Comparison of ENCODE assay signal across 8 cellular contexts in genomic region chr19:40800339-40800996, GRCh38. TPM values are rescaled to one million over a fixed set of nuclear protein-coding genes. Genes with fewer than 3 reads are reported as not detected.
A peak's percentile ranks its signal among the peaks of the same experiment; 100 is the strongest.
DNase-seq lines count a peak whose midpoint lies in the region; ATAC-seq and TF ChIP-seq lines count a peak whose summit lies in the region.

No MANE protein-coding gene starts in this region.

- no peaks in the 10 kb centered on the region for H3K27me3 ChIP-seq in sigmoid colon

- WGBS in sigmoid colon, 2 donors: 60 to 73% methylated on average over 27 of the region's 27 CpGs

- peaks cover 0 to 66% (median 64%) of the 10 kb centered on the region in 4 donors for H3K4me1 ChIP-seq in sigmoid colon

- no peak for TF ChIP-seq CTCF in GM12865 (IDR thresholded peaks at IDR 0.05; ENCODE audit: insufficient read depth, low read depth, low read length, missing control alignments)
- no peak for TF ChIP-seq CTCF in WI38 (IDR thresholded peaks at IDR 0.05; ENCODE audit: low read depth, low read length)
- no peak for TF ChIP-seq CTCF in fibroblast of pulmonary artery (IDR thresholded peaks at IDR 0.05; ENCODE audit: low read length, missing control alignments)
- no peak for TF ChIP-seq CTCF in sigmoid colon (IDR thresholded peaks at IDR 0.05)

- H3K4me3 ChIP-seq in GM12865 (ENCODE audit: low read depth, low read length): peak overlapping the region; percentile 89
- H3K4me3 ChIP-seq in WI38 (ENCODE audit: low read depth, low read length): peak overlapping the region; percentile 87
- peak overlapping the region; percentile 86 for H3K4me3 ChIP-seq in fibroblast of pulmonary artery (replicated peaks; ENCODE audit: low read depth, low read length)
- peak overlapping the region; percentile 69 to 100 (median 88) for H3K4me3 ChIP-seq in sigmoid colon

- no peak for TF ChIP-seq EP300 in sigmoid colon (IDR thresholded peaks at IDR 0.05)

- H3K27ac ChIP-seq in sigmoid colon: peak overlapping the region; percentile 89 to 99 (median 96)

- DNase-seq in GM12865 (ENCODE audit: low read depth) (no peak), fibroblast of pulmonary artery (ENCODE audit: low read depth) (no peak), sigmoid colon (no peak), inferior parietal cortex (ENCODE audit: extremely low spot score) (no peak), NCI-H2227 treated with DMSO at 0.1 percent for 48 hours (lab: John Stamatoyannopoulos, UW) (no peak)
- DNase-seq in activated CD4-positive, CD25-positive, alpha-beta regulatory T cell treated with anti-CD3 and anti-CD28 coated beads, Interleukin-2, amount 50 U/mL, for 72 hours: no peak

- H3K9me3 ChIP-seq in sigmoid colon: no peaks in the 10 kb centered on the region

- ATAC-seq in GM21423 (IDR thresholded peaks at IDR 0.05; ENCODE audit: unreplicated experiment): no peak

- no peak for TF ChIP-seq POLR2A in sigmoid colon (IDR thresholded peaks at IDR 0.05)

- intact Hi-C loops in sigmoid colon (cut with DNase I): no loop called here

- H3K36me3 ChIP-seq in sigmoid colon: peaks cover 0 to 26% (median 9%) of the 10 kb centered on the region in 4 donors

RNA-seq across cellular contexts. Expression of gene EGLN2, which starts 1.5 kb away (rescaled TPM):
- total RNA-seq in sigmoid colon: 100 to 1,000 TPM in 1 of 4 donors, 10 to 100 TPM in 3; 60.9 to 106 (median 87.6) TPM
- polyA plus RNA-seq in sigmoid colon: 100 to 1,000 TPM in 2 of 3 donors, 10 to 100 TPM in 1; 88.9 to 105 (median 101) TPM

RNA-seq across cellular contexts. Expression of gene RAB4B, which starts 22.4 kb away (rescaled TPM):
- 10 to 100 TPM; 15.6 to 21.3 (median 19.2) TPM for total RNA-seq in sigmoid colon
- 10 to 100 TPM; 39.0 to 76.5 (median 58.3) TPM for polyA plus RNA-seq in sigmoid colon

RNA-seq across cellular contexts. Expression of gene MIA, which starts 25.1 kb away (rescaled TPM):
- total RNA-seq in sigmoid colon: 10 to 100 TPM in 3 of 4 donors, 1 to 10 TPM in 1; 9.1 to 19.1 (median 15.7) TPM
- 10 to 100 TPM in 1 of 3 donors, 1 to 10 TPM in 1, not detected in 1; 2.1 to 11.3 TPM for polyA plus RNA-seq in sigmoid colon

RNA-seq across cellular contexts. Expression of gene SNRPA, which starts 49.5 kb away (rescaled TPM):
- 10 to 100 TPM; 43.2 to 60.1 (median 54.0) TPM for total RNA-seq in sigmoid colon
- polyA plus RNA-seq in sigmoid colon: 10 to 100 TPM; 19.2 to 76.1 (median 37.2) TPM

RNA-seq across cellular contexts. Expression of gene CYP2A6, which starts 49.8 kb away (rescaled TPM):
- total RNA-seq in sigmoid colon: 1 to 10 TPM in 1 of 4 donors, not detected in 3; 1.8 TPM
- polyA plus RNA-seq in sigmoid colon: not detected
